Comparison of ENCODE assay signal across 1 cellular context in the genomic region with DNA sequence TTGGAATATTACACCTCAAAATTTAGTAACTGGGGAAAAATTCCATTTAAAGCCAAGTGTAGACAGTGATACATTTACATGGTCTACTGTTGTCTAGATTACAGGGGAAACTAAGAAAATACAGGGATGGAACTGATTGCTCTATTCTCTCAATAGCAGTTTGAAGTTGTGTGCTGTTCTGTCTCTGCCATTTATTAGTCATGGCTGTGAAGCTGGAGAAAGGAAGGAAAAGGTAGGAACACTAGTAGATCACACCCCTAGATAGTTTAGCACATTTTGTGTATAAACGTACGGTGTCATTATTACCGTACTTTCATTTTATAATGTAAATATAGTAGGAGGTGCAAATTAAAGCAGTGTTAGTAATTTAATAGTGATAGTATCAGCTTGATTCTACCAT.
TF ChIP-seq lines count a peak whose summit lies in the region.

No MANE protein-coding gene starts in this region.

TF ChIP-seq in IMR-90, 13 proteins besides CTCF, POLR2A, EP300 and RAD21 (continued from another document):
- TF ChIP-seq NFE2L2 (IDR thresholded peaks at IDR 0.05; ENCODE audit: low read depth, low read length) (no peak), CHD1 (IDR thresholded peaks at IDR 0.05; ENCODE audit: low read depth, low read length) (no peak), FOS (IDR thresholded peaks at IDR 0.05; ENCODE audit: low read depth, low read length) (no peak), MAFK (IDR thresholded peaks at IDR 0.05; ENCODE audit: low read depth, low read length) (no peak), CEBPB (IDR thresholded peaks at IDR 0.05; ENCODE audit: low read depth, low read length) (no peak)
- TF ChIP-seq, protein P1, sequence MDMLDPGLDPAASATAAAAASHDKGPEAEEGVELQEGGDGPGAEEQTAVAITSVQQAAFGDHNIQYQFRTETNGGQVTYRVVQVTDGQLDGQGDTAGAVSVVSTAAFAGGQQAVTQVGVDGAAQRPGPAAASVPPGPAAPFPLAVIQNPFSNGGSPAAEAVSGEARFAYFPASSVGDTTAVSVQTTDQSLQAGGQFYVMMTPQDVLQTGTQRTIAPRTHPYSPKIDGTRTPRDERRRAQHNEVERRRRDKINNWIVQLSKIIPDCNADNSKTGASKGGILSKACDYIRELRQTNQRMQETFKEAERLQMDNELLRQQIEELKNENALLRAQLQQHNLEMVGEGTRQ (IDR thresholded peaks at IDR 0.05; ENCODE audit: low read depth, low read length) = no peak
- TF ChIP-seq, protein P2, sequence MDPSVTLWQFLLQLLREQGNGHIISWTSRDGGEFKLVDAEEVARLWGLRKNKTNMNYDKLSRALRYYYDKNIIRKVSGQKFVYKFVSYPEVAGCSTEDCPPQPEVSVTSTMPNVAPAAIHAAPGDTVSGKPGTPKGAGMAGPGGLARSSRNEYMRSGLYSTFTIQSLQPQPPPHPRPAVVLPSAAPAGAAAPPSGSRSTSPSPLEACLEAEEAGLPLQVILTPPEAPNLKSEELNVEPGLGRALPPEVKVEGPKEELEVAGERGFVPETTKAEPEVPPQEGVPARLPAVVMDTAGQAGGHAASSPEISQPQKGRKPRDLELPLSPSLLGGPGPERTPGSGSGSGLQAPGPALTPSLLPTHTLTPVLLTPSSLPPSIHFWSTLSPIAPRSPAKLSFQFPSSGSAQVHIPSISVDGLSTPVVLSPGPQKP (IDR thresholded peaks at IDR 0.05; ENCODE audit: borderline replicate concordance, low read depth, low read length) = no peak
